In genomic region chr13:84999252-84999651, GRCh38 we compare ENCODE assay signal across 6 cellular contexts.
"Had no signal": no experiment of that assay in that cellular context is flagged by ENCODE, and none has a peak within 500 bp of the region (broad histone marks: within the 10 kb centered on the region; RNA-seq: fewer than 3 reads in every experiment).

No MANE protein-coding gene starts in this region.

- ATAC-seq: HepG2, K562 had no signal

- H3K4me3 ChIP-seq: K562 had no signal

- H3K36me3 Mint-ChIP-seq: IgD-negative memory B cell had no signal

- H3K27ac ChIP-seq: HL-60 had no signal

- H3K4me3 Mint-ChIP-seq: IgD-negative memory B cell had no signal

- DNase-seq: IMR-90, KBM-7 had no signal

- H3K27ac Mint-ChIP-seq: IgD-negative memory B cell had no signal

- H3K27me3 Mint-ChIP-seq: IgD-negative memory B cell had no signal

- H3K4me1 Mint-ChIP-seq: IgD-negative memory B cell had no signal
